In the genomic region with DNA sequence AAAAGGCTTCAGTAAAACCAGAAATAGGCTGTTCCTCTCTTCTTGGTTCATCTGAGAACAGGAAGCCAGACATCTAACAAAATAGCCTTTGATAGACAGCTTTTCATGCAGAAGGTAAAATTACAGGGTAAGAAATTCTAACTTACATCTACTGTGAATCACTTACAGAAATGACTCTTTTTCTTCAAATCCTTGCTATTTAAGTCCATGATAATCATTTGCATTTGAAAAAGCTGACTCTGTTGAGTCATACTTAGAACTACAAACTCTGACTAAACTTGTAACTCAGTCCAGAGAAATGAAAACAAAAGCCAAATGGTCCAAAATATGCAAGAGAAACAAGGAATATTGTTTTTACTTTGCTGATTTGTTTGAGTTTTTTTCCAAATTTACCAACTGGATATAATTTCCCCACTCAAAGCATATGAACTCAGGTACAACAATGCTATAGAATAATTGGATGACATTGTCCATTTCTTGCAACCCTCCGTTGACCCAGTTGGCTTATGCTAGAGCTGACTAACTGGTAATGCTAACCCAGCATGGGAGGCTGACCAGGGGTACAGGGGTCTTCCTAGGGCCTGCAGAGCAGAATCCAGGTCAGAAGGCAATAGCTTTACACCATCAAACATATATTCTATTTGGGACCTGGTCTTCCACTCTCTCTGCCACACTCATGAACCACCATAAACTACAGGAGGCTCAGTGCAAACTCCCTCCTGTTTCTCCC, we compare ENCODE assay signal across 8 cellular contexts. TPM values are rescaled to one million over a fixed set of nuclear protein-coding genes. Genes with fewer than 3 reads are reported as not detected.
DNase-seq lines count a peak whose midpoint lies in the region; ATAC-seq, FAIRE-seq and TF ChIP-seq lines count a peak whose summit lies in the region.

No MANE protein-coding gene starts in this region.

- peak overlapping the region; percentile 64 for H3K9ac ChIP-seq in GM12878 (ENCODE audit: control insufficient read depth, insufficient read depth, low read length)

- CTCF ChIA-PET in GM12878 (lab: Yijun Ruan, JAX) = interaction anchor here (0.6 to 7.7 kb wide), 24 partner anchors 9 to 635 kb away, joined by 3 to 105 read pairs (median 6); a partner anchor contains a TSS

- peak; percentile 81 for DNase-seq in AG10803 (ENCODE audit: low read depth)
- DNase-seq in GM12878 (ENCODE audit: low read depth, low spot score) = peak; percentile 79
- DNase-seq in cardiac septum (ENCODE audit: low spot score) = no peak
- DNase-seq in NCI-H2081 treated with DMSO at 0.1 percent for 48 hours (lab: John Stamatoyannopoulos, UW) = no peak
- DNase-seq in activated CD4-positive, alpha-beta T cell treated with anti-CD3 and anti-CD28 coated beads, Interleukin-2, amount 50 U/mL, for 48 hours = no peak
- no peak for DNase-seq in effector CD8-positive, alpha-beta T cell (lab: John Stamatoyannopoulos, UW)

- H3K4me3 ChIP-seq in AG10803 (ENCODE audit: low read length) (no peak overlapping the region), GM12878 (peak overlapping the region; percentile 41; the same call in 1 of the 2 replicates)

- SMC1A ChIA-PET in GM12878 (lab: Charles Lee; ENCODE audit: uncharacterized antibody, unreplicated experiment) = interaction anchor here (0.7 to 6.2 kb wide), 30 partner anchors 9 to 185 kb away, joined by 3 to 64 read pairs (median 8); a partner anchor contains a TSS

- H3K4me1 ChIP-seq in GM12878 (ENCODE audit: control insufficient read depth, insufficient read depth, low read length) = peaks cover 32% of the 10 kb centered on the region

- intact Hi-C loops in GM12878 (cut with micrococcal nuclease; ENCODE audit: unreplicated experiment) = loop anchor here (10.0 kb wide), 3 partner anchors 173 to 633 kb away; a partner anchor contains a TSS
- intact Hi-C loops in cardiac septum (cut with DNase I) = no loop called here

- TF ChIP-seq POLR2A in GM12878 (IDR thresholded peaks at IDR 0.05; ENCODE audit: low read depth, low read length) = no peak

- POLR2A ChIA-PET in GM12878 (lab: Charles Lee) = interaction anchor here (0.5 to 4.4 kb wide), 12 partner anchors 9 to 168 kb away, joined by 3 to 25 read pairs (median 8); a partner anchor contains a TSS

- in situ Hi-C loops in GM12878 (cut with MboI) = no loop called here

- H2AFZ ChIP-seq in GM12878 (ENCODE audit: control insufficient read depth, low read depth, low read length) = no peak overlapping the region; the same call in 1 of the 2 replicates

- no peak for TF ChIP-seq CTCF in AG10803 (conservative IDR thresholded peaks at IDR 0.05; ENCODE audit: low read length)
- TF ChIP-seq CTCF in GM12878 (IDR thresholded peaks at IDR 0.05 in 2 of 3, conservative IDR thresholded peaks at IDR 0.05 in 1 of 3; ENCODE audit: control insufficient read depth in 2 of 3, extremely low read depth in 1 of 3, insufficient read depth in 1 of 3, low read depth in 3 of 3, low read length in 3 of 3) = no peak

- H3K9me3 ChIP-seq in GM12878 (replicated peaks; ENCODE audit: control insufficient read depth, insufficient read depth, low read length) = no peaks in the 10 kb centered on the region

- no peaks in the 10 kb centered on the region for H4K20me1 ChIP-seq in GM12878 (ENCODE audit: control insufficient read depth, insufficient read depth)

- BruUV-seq in GM12878 (replicated peaks; lab: Mats Ljungman, UMichigan) = no TSS peak

- H3K4me2 ChIP-seq in GM12878 (ENCODE audit: control insufficient read depth, insufficient read depth) = peak overlapping the region; percentile 86

- WGBS in GM12878 (ENCODE audit: insufficient coverage, insufficient replicate concordance, low lambda C conversion rate, missing lambda C conversion rate) = 5% methylated on average over 1 of the region's 1 CpG

- H3K27ac ChIP-seq in GM12878 (ENCODE audit: control insufficient read depth, insufficient read depth) = peak overlapping the region; percentile 83

- no peaks in the 10 kb centered on the region for H3K36me3 ChIP-seq in GM12878 (ENCODE audit: control insufficient read depth in 2 of 2, insufficient read depth in 2 of 2, low read length in 1 of 2)

- H3K79me2 ChIP-seq in GM12878 (ENCODE audit: control insufficient read depth, insufficient read depth, low read length) = no peaks in the 10 kb centered on the region; the same call in none of the 2 replicates

- RAD21 ChIA-PET in GM12878 (lab: Charles Lee; ENCODE audit: unreplicated experiment) = interaction anchor here (0.8 to 6.0 kb wide), 20 partner anchors 9 to 189 kb away, joined by 3 to 45 read pairs (median 4); a partner anchor contains a TSS

- no peaks in the 10 kb centered on the region for H3K27me3 ChIP-seq in GM12878 (replicated peaks in 1 of 2; ENCODE audit: control insufficient read depth in 2 of 2, insufficient read depth in 2 of 2, low read length in 1 of 2)

- TF ChIP-seq EP300 in GM12878 (IDR thresholded peaks at IDR 0.05; ENCODE audit: borderline replicate concordance in 1 of 2, control insufficient read depth in 1 of 2, low read depth in 2 of 2, low read length in 2 of 2) = peak; percentile 45 to 87; a peak in 3 of 4 replicates

- no peak for TF ChIP-seq RAD21 in GM12878 (IDR thresholded peaks at IDR 0.05; ENCODE audit: insufficient read depth, low read depth, low read length)

- peak; percentile 71 for FAIRE-seq in GM12878 (lab: Jason Lieb, UNC)

- ATAC-seq in GM19351 (IDR thresholded peaks at IDR 0.05; ENCODE audit: unreplicated experiment) (peak; percentile 85), HG03139 (IDR thresholded peaks at IDR 0.05; ENCODE audit: unreplicated experiment) (peak; percentile 76), GM12878 (peak; percentile 72)

RNA-seq across cellular contexts. Expression of a gene that starts 18.8 kb away (rescaled TPM):
- total RNA-seq in GM12878 (2013; cell fraction: nucleolus; rRNA removed) = 18.7 and 19.5 TPM in 2 replicates
- 39.0 and 40.9 TPM in 2 replicates for total RNA-seq in GM12878 (2014; rRNA removed)
- total RNA-seq in GM12878 (2014; rRNA removed; fragmentation: Illumina TruSeq; extraction: Trizol) = 27.9 and 28.5 TPM in 2 replicates
- 45.0 and 46.3 TPM in 2 replicates for total RNA-seq in GM12878 (2021)
- 15.4 TPM for polyA plus RNA-seq in GM12878 (2011; ENCODE audit: low read depth)
- 31.9 and 47.2 TPM in 2 replicates for polyA plus RNA-seq in GM12878 (2011; rRNA removed)
- polyA plus RNA-seq in GM12878 (2011; cell fraction: cytosol; rRNA removed) = 15.6 and 17.5 TPM in 2 replicates
- 18.2 and 22.0 TPM in 2 replicates for polyA plus RNA-seq in GM12878 (2011; cell fraction: nucleus; rRNA removed)
- polyA plus RNA-seq in GM12878 (2012) = 18.6 and 22.6 TPM in 2 replicates
- 23.8 and 30.2 TPM in 2 replicates for polyA plus RNA-seq in GM12878 (2014; fragmentation: Illumina TruSeq; extraction: Trizol)
- polyA plus RNA-seq in GM12878 (2014; fragmentation: Nextera tagmentation; extraction: Ambion mirVana) = 10 to 100 TPM; 16.8 to 21.3 TPM
- 34.1 and 34.5 TPM in 2 replicates for polyA plus RNA-seq in GM12878 (2014; rRNA removed)
- 10 to 100 TPM in 1 of 2 experiments, 1 to 10 TPM in 1; 6.9 to 28.6 TPM for polyA plus RNA-seq in GM12878 (2016; fragmentation: Nextera tagmentation; extraction: Ambion mirVana)
- 22.3 and 23.7 TPM in 2 replicates for polyA minus RNA-seq in GM12878 (2011; rRNA and poly(A)+ RNA removed)
- 11.2 and 13.9 TPM in 2 replicates for polyA minus RNA-seq in GM12878 (2011; cell fraction: cytosol; rRNA and poly(A)+ RNA removed)
- 8.3 and 14.4 TPM in 2 replicates for polyA minus RNA-seq in GM12878 (2011; cell fraction: nucleus; rRNA and poly(A)+ RNA removed)
- total RNA-seq in cardiac septum = 0.32 TPM

RNA-seq across cellular contexts. Expression of a gene that starts 49.5 kb away (rescaled TPM):
- total RNA-seq in GM12878 (2013; cell fraction: nucleolus; rRNA removed) = 39.0 and 48.8 TPM in 2 replicates
- total RNA-seq in GM12878 (2014; rRNA removed) (25.6 and 36.2 TPM in 2 replicates), GM12878 (2014; rRNA removed; fragmentation: Illumina TruSeq; extraction: Trizol) (25.7 and 27.5 TPM in 2 replicates), GM12878 (2021) (20.4 and 25.3 TPM in 2 replicates), cardiac septum (1.8 TPM)
- 34.7 TPM for polyA plus RNA-seq in GM12878 (2011; ENCODE audit: low read depth)
- polyA plus RNA-seq in GM12878 (2011; rRNA removed) (30.4 and 36.8 TPM in 2 replicates), GM12878 (2014; fragmentation: Illumina TruSeq; extraction: Trizol) (28.8 and 30.2 TPM in 2 replicates), GM12878 (2014; fragmentation: Nextera tagmentation; extraction: Ambion mirVana) (10 to 100 TPM in 1 of 2 experiments, 1 to 10 TPM in 1; 7.6 to 10.4 TPM), GM12878 (2014; rRNA removed) (26.1 and 37.4 TPM in 2 replicates), GM12878 (2016; fragmentation: Nextera tagmentation; extraction: Ambion mirVana) (10 to 100 TPM; 22.4 to 27.8 TPM)
- polyA plus RNA-seq in GM12878 (2011; cell fraction: cytosol; rRNA removed) = 26.9 and 33.7 TPM in 2 replicates
- polyA plus RNA-seq in GM12878 (2011; cell fraction: nucleus; rRNA removed) = 21.6 and 23.4 TPM in 2 replicates
- polyA plus RNA-seq in GM12878 (2012) = 13.5 and 20.7 TPM in 2 replicates
- 31.8 and 50.8 TPM in 2 replicates for polyA minus RNA-seq in GM12878 (2011; rRNA and poly(A)+ RNA removed)
- 6.8 and 7.9 TPM in 2 replicates for polyA minus RNA-seq in GM12878 (2011; cell fraction: cytosol; rRNA and poly(A)+ RNA removed)
- polyA minus RNA-seq in GM12878 (2011; cell fraction: nucleus; rRNA and poly(A)+ RNA removed) = 17.5 and 19.0 TPM in 2 replicates

RNA-seq across cellular contexts. Expression of a gene that starts 49.6 kb away (rescaled TPM):
- 0.67 and 0.71 TPM in 2 replicates for total RNA-seq in GM12878 (2013; cell fraction: nucleolus; rRNA removed)
- 1.4 and 1.6 TPM in 2 replicates for total RNA-seq in GM12878 (2014; rRNA removed)
- total RNA-seq in GM12878 (2014; rRNA removed; fragmentation: Illumina TruSeq; extraction: Trizol) = 2.5 TPM in 2 replicates
- 2.4 and 2.7 TPM in 2 replicates for total RNA-seq in GM12878 (2021)
- 0.16 TPM for polyA plus RNA-seq in GM12878 (2011; ENCODE audit: low read depth)
- 0.13 and 0.23 TPM in 2 replicates for polyA plus RNA-seq in GM12878 (2011; rRNA removed)
- 0.02 and 0.07 TPM in 2 replicates for polyA plus RNA-seq in GM12878 (2011; cell fraction: cytosol; rRNA removed)
- polyA plus RNA-seq in GM12878 (2011; cell fraction: nucleus; rRNA removed) = 0.06 TPM in 1 of 2 replicates, not detected in the other
- 0.26 and 0.58 TPM in 2 replicates for polyA plus RNA-seq in GM12878 (2012)
- polyA plus RNA-seq in GM12878 (2014; fragmentation: Illumina TruSeq; extraction: Trizol) = 2.3 and 2.8 TPM in 2 replicates
- polyA plus RNA-seq in GM12878 (2014; fragmentation: Nextera tagmentation; extraction: Ambion mirVana) = 1 to 10 TPM in 1 of 2 experiments, under 1 TPM in 1; 0.57 to 1.2 TPM
- 1.5 and 3.2 TPM in 2 replicates for polyA plus RNA-seq in GM12878 (2014; rRNA removed)
- polyA plus RNA-seq in GM12878 (2016; fragmentation: Nextera tagmentation; extraction: Ambion mirVana) = 1 to 10 TPM; 2.1 to 3.1 TPM
- polyA minus RNA-seq in GM12878 (2011; rRNA and poly(A)+ RNA removed) = 0.82 TPM in 1 of 2 replicates, not detected in the other
- not detected in 2 replicates for polyA minus RNA-seq in GM12878 (2011; cell fraction: cytosol; rRNA and poly(A)+ RNA removed)
- polyA minus RNA-seq in GM12878 (2011; cell fraction: nucleus; rRNA and poly(A)+ RNA removed) = 0.12 TPM in 1 of 2 replicates, not detected in the other
- 0.22 TPM for total RNA-seq in cardiac septum

Comparison
In these comparisons a context has a peak if more than half of its experiments do, and no peak if none do; other contexts are left out.
1. DNase-seq: peak in AG10803 (single experiment) and GM12878 (single experiment); none in cardiac septum (single experiment), NCI-H2081 treated with DMSO at 0.1 percent for 48 hours (single experiment), activated CD4-positive, alpha-beta T cell treated with anti-CD3 and anti-CD28 coated beads, Interleukin-2, amount 50 U/mL, for 48 hours (0 of 2) and effector CD8-positive, alpha-beta T cell (single experiment).
2. RNA of a gene that starts 18.8 kb away (total RNA-seq): 18.7 to 46.3 TPM in GM12878; 0.32 TPM in cardiac septum (single experiment); every median in the first group is over 10 times any median in the second.
3. Peak in every context shown above with its lines, with median percentiles within 50 percentile points of each other: ATAC-seq.